Comparison of ENCODE assay signal across 10 cellular contexts in genomic region chr7:94701555-94701973, GRCh38. TPM values are rescaled to one million over a fixed set of nuclear protein-coding genes. Genes with fewer than 3 reads are reported as not detected.
DNase-seq lines count a peak whose midpoint lies in the region; ATAC-seq and TF ChIP-seq lines count a peak whose summit lies in the region.
"Had no signal": no experiment of that assay in that cellular context is flagged by ENCODE, and none has a peak within 500 bp of the region (broad histone marks: within the 10 kb centered on the region; RNA-seq: fewer than 3 reads in every experiment).

No MANE protein-coding gene starts in this region.

- intact Hi-C loops in body of pancreas (cut with DNase I) (no loop called here), prostate gland (cut with DNase I) (no loop called here)

- H3K9me3 ChIP-seq in body of pancreas (no peaks in the 10 kb centered on the region), prostate gland (no peaks in the 10 kb centered on the region)
- H3K9me3 ChIP-seq: esophagus squamous epithelium had no signal

- H3K4me1 ChIP-seq in body of pancreas (peaks cover 13% of the 10 kb centered on the region), prostate gland (replicated peaks) (no peaks in the 10 kb centered on the region)

- H3K27me3 ChIP-seq in body of pancreas (no peaks in the 10 kb centered on the region), prostate gland (replicated peaks; ENCODE audit: insufficient read depth) (no peaks in the 10 kb centered on the region)
- H3K27me3 ChIP-seq: esophagus squamous epithelium had no signal

- H3K36me3 ChIP-seq in body of pancreas (replicated peaks in 1 of 2; ENCODE audit: insufficient read depth in 1 of 2, low read depth in 2 of 2) (no peaks in the 10 kb centered on the region), prostate gland (no peaks in the 10 kb centered on the region)
- H3K36me3 ChIP-seq: esophagus squamous epithelium had no signal

- ATAC-seq in body of pancreas (peak; percentile 49), GM19397 (IDR thresholded peaks at IDR 0.05; ENCODE audit: unreplicated experiment) (no peak)

- TF ChIP-seq CTCF in body of pancreas (IDR thresholded peaks at IDR 0.05) = no peak
- TF ChIP-seq CTCF in prostate gland (IDR thresholded peaks at IDR 0.05) = no peak

- no peak overlapping the region for H3K4me3 ChIP-seq in body of pancreas
- no peak overlapping the region for H3K4me3 ChIP-seq in prostate gland
- H3K4me3 ChIP-seq: esophagus squamous epithelium had no signal

- WGBS in body of pancreas, 2 donors = 71 to 72% methylated on average over 1 of the region's 1 CpG
- 53% methylated on average over 1 of the region's 1 CpG for WGBS in prostate gland

- DNase-seq in A172 (ENCODE audit: low spot score) = peak; percentile 49
- peak; percentile 86 for DNase-seq in HT1080 (ENCODE audit: low read depth)
- DNase-seq in body of pancreas = peak in 1 of 4 donors; percentile 2
- DNase-seq in iPS-NIHi11 (ENCODE audit: low spot score) = peak; percentile 47
- no peak for DNase-seq in stimulated activated naive CD4-positive, alpha-beta T cell (lab: John Stamatoyannopoulos, UW)
- DNase-seq in inferior parietal cortex (ENCODE audit: extremely low spot score) = no peak
- DNase-seq in prostate gland (ENCODE audit: low spot score) = no peak
- DNase-seq: activated CD4-positive, CD25-positive, alpha-beta regulatory T cell treated with anti-CD3 and anti-CD28 coated beads, Interleukin-2, amount 50 U/mL, for 72 hours; esophagus squamous epithelium had no signal

- TF ChIP-seq POLR2A in body of pancreas (IDR thresholded peaks at IDR 0.05) (no peak), prostate gland (IDR thresholded peaks at IDR 0.05) (no peak)

- H3K27ac ChIP-seq in body of pancreas (peak overlapping the region in 3 of 4 donors; percentile 11 to 59 (median 30)), prostate gland (no peak overlapping the region)
- H3K27ac ChIP-seq: esophagus squamous epithelium had no signal

RNA-seq across cellular contexts. Expression of gene SGCE, which starts 45.6 kb away (rescaled TPM):
- 24.0 and 25.0 TPM in 2 replicates for total RNA-seq in A172 (2014; rRNA removed; shearing (Covaris generic))
- 32.8 and 49.1 TPM in 2 replicates for total RNA-seq in HT1080 (2014; rRNA removed; shearing (Covaris generic))
- polyA plus RNA-seq in HT1080 (2015; cell fraction: cytosol; rRNA removed) = 47.0 and 58.6 TPM in 2 replicates
- polyA plus RNA-seq in HT1080 (2015; cell fraction: nucleus; rRNA removed) = 58.4 and 60.7 TPM in 2 replicates
- total RNA-seq in body of pancreas (10 to 100 TPM; 48.1 to 55.3 TPM), prostate gland (100 to 1,000 TPM in 1 of 2 donors, 10 to 100 TPM in 1; 34.9 to 113 TPM)

Comparison
In these comparisons a context has a peak if more than half of its experiments do, and no peak if none do; other contexts are left out.
1. DNase-seq: peak in A172 (single experiment), HT1080 (single experiment) and iPS-NIHi11 (single experiment); none in stimulated activated naive CD4-positive, alpha-beta T cell (0 of 6), inferior parietal cortex (single experiment) and prostate gland (single experiment).
2. H3K27ac ChIP-seq: peak in body of pancreas (3 of 4); none in prostate gland (0 of 2).